Comparison of ENCODE assay signal across 9 cellular contexts in genomic region chr2:17171446-17172049, GRCh38.
DNase-seq lines count a peak whose midpoint lies in the region; ATAC-seq and TF ChIP-seq lines count a peak whose summit lies in the region.
"Had no signal": no experiment of that assay in that cellular context is flagged by ENCODE, and none has a peak within 500 bp of the region (broad histone marks: within the 10 kb centered on the region; RNA-seq: fewer than 3 reads in every experiment).

No MANE protein-coding gene starts in this region.

- ATAC-seq in GM21515 (IDR thresholded peaks at IDR 0.05; ENCODE audit: unreplicated experiment) = peak; percentile 83
- peak; percentile 38 for ATAC-seq in left colon

- DNase-seq in GM03348 (ENCODE audit: low spot score) (peak; percentile 68), HT-29 (ENCODE audit: low spot score) (peak; percentile 46), astrocyte of the spinal cord (ENCODE audit: low read depth, low spot score) (peak; percentile 39), left colon (peak in 1 of 2 donors; percentile 13), AG08395 (ENCODE audit: low spot score) (no peak), coronary artery (ENCODE audit: low spot score) (no peak)
- DNase-seq in NK-92 treated with Interleukin-12 subunit alpha and Interleukin-12 subunit beta, amount 100 ng/mL, for 24 hours (lab: John Stamatoyannopoulos, UW) = no peak

- H3K4me3 ChIP-seq in astrocyte of the spinal cord (ENCODE audit: low read depth, low read length) (no peak overlapping the region), coronary artery (no peak overlapping the region)
- H3K4me3 ChIP-seq: skin epidermis had no signal

- in situ Hi-C loops in astrocyte of the spinal cord (cut with HindIII; ENCODE audit: low sequenced_read_pairs) = no loop called here

- peak; percentile 85 for TF ChIP-seq CTCF in astrocyte of the spinal cord (IDR thresholded peaks at IDR 0.05; ENCODE audit: low read depth, low read length)
- no peak for TF ChIP-seq CTCF in coronary artery (IDR thresholded peaks at IDR 0.05)

- intact Hi-C loops in left colon (cut with DNase I, micrococcal nuclease) = no loop called here

- H3K27ac ChIP-seq in coronary artery = no peak overlapping the region
- H3K27ac ChIP-seq: skin epidermis had no signal

Comparison
In these comparisons a context has a peak if more than half of its experiments do, and no peak if none do; other contexts are left out.
1. DNase-seq: peak in GM03348 (single experiment), HT-29 (single experiment) and astrocyte of the spinal cord (single experiment); none in AG08395 (single experiment), NK-92 treated with Interleukin-12 subunit alpha and Interleukin-12 subunit beta, amount 100 ng/mL, for 24 hours (single experiment) and coronary artery (single experiment).